2 cellular contexts compared by ENCODE assay signal in genomic region chr10:46541735-46542566, GRCh38.
TF ChIP-seq lines count a peak whose summit lies in the region.

No MANE protein-coding gene starts in this region.

TF ChIP-seq in A549, 52 proteins besides CTCF, POLR2A, EP300 and RAD21:
- no peak for TF ChIP-seq CBX2 (IDR thresholded peaks at IDR 0.05; ENCODE audit: borderline replicate concordance, low read depth)
- peak; percentile 79 for TF ChIP-seq HOXB5 (CRISPR knock-in tag; IDR thresholded peaks at IDR 0.05)
- TF ChIP-seq POLR2AphosphoS2 (conservative IDR thresholded peaks at IDR 0.05; ENCODE audit: low read length): 0 out of 2 replicates have a peak, but pooled peaks have one; percentile 8
- TF ChIP-seq HOXA7 (CRISPR knock-in tag; IDR thresholded peaks at IDR 0.05): peak; percentile 55; the same call in 1 of the 2 replicates
- peak; percentile 75; the same call in 1 of the 2 replicates for TF ChIP-seq RARB (CRISPR knock-in tag; IDR thresholded peaks at IDR 0.05)
- peak; percentile 90 for TF ChIP-seq TP53 (CRISPR knock-in tag; IDR thresholded peaks at IDR 0.05)
- TF ChIP-seq, protein P1, sequence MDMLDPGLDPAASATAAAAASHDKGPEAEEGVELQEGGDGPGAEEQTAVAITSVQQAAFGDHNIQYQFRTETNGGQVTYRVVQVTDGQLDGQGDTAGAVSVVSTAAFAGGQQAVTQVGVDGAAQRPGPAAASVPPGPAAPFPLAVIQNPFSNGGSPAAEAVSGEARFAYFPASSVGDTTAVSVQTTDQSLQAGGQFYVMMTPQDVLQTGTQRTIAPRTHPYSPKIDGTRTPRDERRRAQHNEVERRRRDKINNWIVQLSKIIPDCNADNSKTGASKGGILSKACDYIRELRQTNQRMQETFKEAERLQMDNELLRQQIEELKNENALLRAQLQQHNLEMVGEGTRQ (IDR thresholded peaks at IDR 0.05): peak; percentile 88
- TF ChIP-seq TFCP2L1 (CRISPR knock-in tag; IDR thresholded peaks at IDR 0.05): peak; percentile 85
- TF ChIP-seq ESRRA (IDR thresholded peaks at IDR 0.05; ENCODE audit: borderline replicate concordance, low read length): no peak
- peak in 1 of 2 experiments; percentile 19; a peak in 1 of 5 replicates for TF ChIP-seq JUN (IDR thresholded peaks at IDR 0.05)
- TF ChIP-seq ZSCAN20 (CRISPR knock-in tag; IDR thresholded peaks at IDR 0.05): 0 out of 2 replicates have a peak, but pooled peaks have one; percentile 45
- no peak for TF ChIP-seq JUNB (IDR thresholded peaks at IDR 0.05)
- TF ChIP-seq PHF8 (IDR thresholded peaks at IDR 0.05; ENCODE audit: borderline replicate concordance, low read depth): no peak
- peak; percentile 80; the same call in 1 of the 2 replicates for TF ChIP-seq HOXB13 (CRISPR knock-in tag; IDR thresholded peaks at IDR 0.05; ENCODE audit: low read depth)
- peak; percentile 55 for TF ChIP-seq CHD2 (IDR thresholded peaks at IDR 0.05; ENCODE audit: low read length, partially characterized antibody)
- 0 out of 2 replicates have a peak, but pooled peaks have one; percentile 31 for TF ChIP-seq HEYL (CRISPR knock-in tag; IDR thresholded peaks at IDR 0.05)
- TF ChIP-seq FOSL2 (IDR thresholded peaks at IDR 0.05): no peak
- 0 out of 2 replicates have a peak, but pooled peaks have one; percentile 41 for TF ChIP-seq FOSL2 (CRISPR knock-in tag; IDR thresholded peaks at IDR 0.05)
TF ChIP-seq in A549: peak in this region for 13.

TF ChIP-seq in K562, 482 proteins besides CTCF, POLR2A, EP300 and RAD21:
- TF ChIP-seq KLF13 (tag; IDR thresholded peaks at IDR 0.05; ENCODE audit: borderline replicate concordance, low read depth): 0 out of 2 replicates have a peak, but pooled peaks have one; percentile 23
- TF ChIP-seq CBX2 (IDR thresholded peaks at IDR 0.05; ENCODE audit: insufficient read depth, low read length, poor library complexity, severe bottlenecking): no peak
- no peak for TF ChIP-seq MAFG (tag; conservative IDR thresholded peaks at IDR 0.05)
- peak; percentile 46; the same call in 1 of the 2 replicates for TF ChIP-seq CHD2 (IDR thresholded peaks at IDR 0.05; ENCODE audit: low read depth, low read length)
